In genomic region chr21:42193131-42193671, GRCh38 we compare ENCODE assay signal across 11 cellular contexts. TPM values are rescaled to one million over a fixed set of nuclear protein-coding genes. Genes with fewer than 3 reads are reported as not detected.
A peak's percentile ranks its signal among the peaks of the same experiment; 100 is the strongest.
DNase-seq lines count a peak whose midpoint lies in the region; ATAC-seq and TF ChIP-seq lines count a peak whose summit lies in the region.
"Had no signal": no experiment of that assay in that cellular context is flagged by ENCODE, and none has a peak within 500 bp of the region (broad histone marks: within the 10 kb centered on the region; RNA-seq: fewer than 3 reads in every experiment).

No MANE protein-coding gene starts in this region.

- no peaks in the 10 kb centered on the region for H3K9me3 ChIP-seq in CD4-positive, alpha-beta T cell (ENCODE audit: control insufficient read depth, low read length)
- H3K9me3 ChIP-seq: HAP-1 had no signal

- TF ChIP-seq CTCF in CD4-positive, alpha-beta T cell (IDR thresholded peaks at IDR 0.05), result no peak
- TF ChIP-seq CTCF in natural killer cell (IDR thresholded peaks at IDR 0.05), result no peak

- H3K9me3 Mint-ChIP-seq in CD4-positive, alpha-beta T cell, result no peaks in the 10 kb centered on the region
- H3K9me3 Mint-ChIP-seq in activated naive CD4-positive, alpha-beta T cell treated with anti-CD3 and anti-CD28 coated beads, Interleukin-2, amount 10 ng/mL, durations not matched to agents 7 days and 5 days, result peaks cover 5% of the 10 kb centered on the region
- no peaks in the 10 kb centered on the region for H3K9me3 Mint-ChIP-seq in natural killer cell

- intact Hi-C loops in CD4-positive, alpha-beta T cell (cut with DNase I, micrococcal nuclease), result no loop called here
- intact Hi-C loops in natural killer cell (cut with micrococcal nuclease), result loop anchor here (1.0 to 5.0 kb wide), 3 partner anchors 40 to 232 kb away; no protein-coding TSS in a partner anchor

- peak overlapping the region; percentile 90 for H3K27ac Mint-ChIP-seq in CD4-positive, alpha-beta T cell
- peak overlapping the region; percentile 82 for H3K27ac Mint-ChIP-seq in activated naive CD4-positive, alpha-beta T cell treated with anti-CD3 and anti-CD28 coated beads, Interleukin-2, amount 10 ng/mL, durations not matched to agents 7 days and 5 days
- peak overlapping the region; percentile 75 to 91 for H3K27ac Mint-ChIP-seq in natural killer cell

- H3K27me3 ChIP-seq in CD4-positive, alpha-beta T cell (ENCODE audit: control insufficient read depth, insufficient read depth, low read length), result no peaks in the 10 kb centered on the region

- peaks cover 76% of the 10 kb centered on the region for H3K4me1 Mint-ChIP-seq in CD4-positive, alpha-beta T cell (ENCODE audit: low read depth)
- peaks cover 80% of the 10 kb centered on the region for H3K4me1 Mint-ChIP-seq in activated naive CD4-positive, alpha-beta T cell treated with anti-CD3 and anti-CD28 coated beads, Interleukin-2, amount 10 ng/mL, durations not matched to agents 7 days and 5 days
- H3K4me1 Mint-ChIP-seq in natural killer cell, result peaks cover 60 to 70% of the 10 kb centered on the region in 2 donors

- H3K27ac ChIP-seq in CD4-positive, alpha-beta T cell (ENCODE audit: low read depth, low read length), result no peak overlapping the region
- H3K27ac ChIP-seq: C4-2B had no signal

- ATAC-seq in CD4-positive, alpha-beta T cell (ENCODE audit: poor library complexity), result peak; percentile 64
- peak; percentile 31 to 49 (median 40) for ATAC-seq in natural killer cell
- ATAC-seq in GM21576 (IDR thresholded peaks at IDR 0.05; ENCODE audit: unreplicated experiment), result no peak

- no peaks in the 10 kb centered on the region for H3K36me3 Mint-ChIP-seq in CD4-positive, alpha-beta T cell (ENCODE audit: low read depth)
- H3K36me3 Mint-ChIP-seq in activated naive CD4-positive, alpha-beta T cell treated with anti-CD3 and anti-CD28 coated beads, Interleukin-2, amount 10 ng/mL, durations not matched to agents 7 days and 5 days, result peaks cover 6% of the 10 kb centered on the region
- H3K36me3 Mint-ChIP-seq in natural killer cell, result no peaks in the 10 kb centered on the region

- H3K27me3 Mint-ChIP-seq in CD4-positive, alpha-beta T cell, result no peaks in the 10 kb centered on the region
- peaks cover 23% of the 10 kb centered on the region for H3K27me3 Mint-ChIP-seq in activated naive CD4-positive, alpha-beta T cell treated with anti-CD3 and anti-CD28 coated beads, Interleukin-2, amount 10 ng/mL, durations not matched to agents 7 days and 5 days
- H3K27me3 Mint-ChIP-seq in natural killer cell (ENCODE audit: low read depth in 2 of 2), result no peaks in the 10 kb centered on the region

- DNase-seq in CD4-positive, alpha-beta T cell, result peak; percentile 30 to 79 (median 54)
- DNase-seq in activated CD4-positive, alpha-beta T cell treated with anti-CD3 and anti-CD28 coated beads for 1 hour, result peak; percentile 30
- peak; percentile 84 for DNase-seq in activated naive CD4-positive, alpha-beta T cell treated with anti-CD3 and anti-CD28 coated beads, Interleukin-2, amount 10 ng/mL, durations not matched to agents 7 days and 5 days
- DNase-seq in natural killer cell (peak; percentile 68), SIG-M5 treated with dmso at 0.1 percent for 504 hours (lab: John Stamatoyannopoulos, UW; ENCODE audit: unreplicated experiment) (no peak), NCI-H345 (lab: John Stamatoyannopoulos, UW) (no peak), NCI-H1417 treated with DMSO at 0.1 percent for 48 hours (lab: John Stamatoyannopoulos, UW) (no peak)
- DNase-seq: NCI-H510A treated with DMSO at 0.1 percent for 48 hours had no signal

- peak overlapping the region; percentile 68 for H3K4me3 Mint-ChIP-seq in CD4-positive, alpha-beta T cell
- H3K4me3 Mint-ChIP-seq in activated naive CD4-positive, alpha-beta T cell treated with anti-CD3 and anti-CD28 coated beads, Interleukin-2, amount 10 ng/mL, durations not matched to agents 7 days and 5 days, result peak overlapping the region; percentile 4
- peak overlapping the region; percentile 88 for H3K4me3 Mint-ChIP-seq in natural killer cell

- POLR2A ChIA-PET in CD4-positive, alpha-beta T cell (lab: Charles Lee), result interaction anchor here (0.7 to 1.6 kb wide), 3 partner anchors 27 to 45 kb away, joined by 3 to 9 read pairs (median 3); no protein-coding TSS in a partner anchor

- CTCF ChIA-PET in CD4-positive, alpha-beta T cell (lab: Charles Lee), result interaction anchor here (0.6 to 1.8 kb wide), 4 partner anchors 24 to 65 kb away, joined by 3 to 7 read pairs (median 4); no protein-coding TSS in a partner anchor
- CTCF ChIA-PET in activated naive CD4-positive, alpha-beta T cell treated with anti-CD3 and anti-CD28 coated beads, Interleukin-2, amount 10 ng/mL, durations not matched to agents 7 days and 5 days (lab: Charles Lee), result interaction anchor here (0.9 to 2.3 kb wide), 8 partner anchors 8 to 68 kb away, joined by 3 to 12 read pairs (median 4); partner anchors contain the start of gene ABCG1

RNA-seq across cellular contexts. Expression of gene ABCG1, which starts 25.7 kb away (rescaled TPM):
- total RNA-seq in CD4-positive, alpha-beta T cell, result 100 to 1,000 TPM; 109 to 116 TPM
- total RNA-seq in natural killer cell, result 10 to 100 TPM; 10.4 to 14.7 (median 13.8) TPM

Comparison
In these comparisons a context has a peak if more than half of its experiments do, and no peak if none do; other contexts are left out.
1. DNase-seq: peak in CD4-positive, alpha-beta T cell (10 of 10), activated CD4-positive, alpha-beta T cell treated with anti-CD3 and anti-CD28 coated beads for 1 hour (single experiment), activated naive CD4-positive, alpha-beta T cell treated with anti-CD3 and anti-CD28 coated beads, Interleukin-2, amount 10 ng/mL, durations not matched to agents 7 days and 5 days (single experiment) and natural killer cell (single experiment); none in SIG-M5 treated with dmso at 0.1 percent for 504 hours (single experiment), NCI-H345 (single experiment) and NCI-H1417 treated with DMSO at 0.1 percent for 48 hours (single experiment).
2. H3K4me3 Mint-ChIP-seq: peak in every context shown above with its lines; median percentile 88 in natural killer cell; 68 in CD4-positive, alpha-beta T cell; 4 in activated naive CD4-positive, alpha-beta T cell treated with anti-CD3 and anti-CD28 coated beads, Interleukin-2, amount 10 ng/mL, durations not matched to agents 7 days and 5 days.
3. RNA of gene ABCG1, which starts 25.7 kb away (total RNA-seq): 109 to 116 TPM in CD4-positive, alpha-beta T cell; 10.4 to 14.7 TPM in natural killer cell; every median in the first group is over 4 times any median in the second.
4. Peak in every context shown above with its lines, with median percentiles within 50 percentile points of each other: H3K27ac Mint-ChIP-seq.